ENCODE assay signal across 1 cellular context in the genomic region with DNA sequence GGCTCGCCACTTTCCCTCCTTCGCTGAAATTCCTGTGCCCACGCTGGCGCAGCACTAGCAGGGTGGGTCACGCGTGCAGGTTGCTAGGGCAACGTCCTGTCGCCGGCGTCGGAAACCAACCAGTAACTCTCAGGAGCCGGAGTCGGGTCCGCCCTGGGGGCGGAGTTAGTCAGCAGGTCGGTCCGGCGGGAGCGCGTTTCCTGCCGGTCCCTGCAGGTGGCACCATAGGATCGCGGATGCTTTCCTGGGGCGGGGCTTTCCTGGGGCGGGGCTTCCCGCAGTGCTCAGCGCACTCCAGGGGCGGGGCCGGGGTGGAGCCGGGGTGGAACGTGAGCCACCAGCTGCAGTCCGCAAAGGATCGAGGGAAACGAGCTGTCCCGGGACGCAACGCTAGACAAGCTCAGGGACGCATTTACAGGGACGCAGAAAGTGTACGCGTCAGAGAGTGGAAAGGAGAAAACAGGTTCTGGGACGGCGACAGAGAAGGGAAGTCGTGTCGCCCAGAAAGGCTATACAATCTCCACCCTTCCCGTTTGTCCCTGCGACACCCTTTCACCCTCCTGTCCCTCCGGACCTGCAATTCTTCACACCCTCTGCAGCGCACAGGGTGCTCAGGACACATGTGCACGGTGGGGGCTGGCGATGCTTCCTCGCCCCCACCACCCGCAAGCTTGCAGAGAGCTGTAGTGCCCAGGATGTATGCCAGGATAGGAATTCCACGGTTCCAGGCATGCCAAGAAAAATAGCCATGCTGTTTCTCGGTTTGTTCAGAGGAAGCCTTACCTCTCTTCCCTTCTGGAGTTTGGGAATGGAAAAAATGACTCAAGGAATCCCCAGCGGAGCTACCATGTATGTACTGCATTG.
TF ChIP-seq lines count a peak whose summit lies in the region.

No MANE protein-coding gene starts in this region.

TF ChIP-seq in HepG2, 621 proteins besides CTCF, POLR2A, EP300 and RAD21 (continues in another document):
- TF ChIP-seq ZNF460 (CRISPR knock-in tag; IDR thresholded peaks at IDR 0.05; ENCODE audit: borderline replicate concordance) (no peak), ZNF678 (CRISPR knock-in tag; IDR thresholded peaks at IDR 0.05) (no peak), ATF4 (CRISPR knock-in tag; IDR thresholded peaks at IDR 0.05) (peak in 1 of 2 experiments; percentile 40; a peak in 1 of 4 replicates), ZBTB49 (CRISPR knock-in tag; IDR thresholded peaks at IDR 0.05; ENCODE audit: borderline replicate concordance) (no peak), PRDM15 (CRISPR knock-in tag; IDR thresholded peaks at IDR 0.05) (no peak), ZNF564 (CRISPR knock-in tag; IDR thresholded peaks at IDR 0.05) (no peak), ZNF501 (CRISPR knock-in tag; IDR thresholded peaks at IDR 0.05) (no peak), XBP1 (CRISPR knock-in tag; IDR thresholded peaks at IDR 0.05) (no peak), ZMYM2 (CRISPR knock-in tag; IDR thresholded peaks at IDR 0.05) (no peak), ZFP41 (CRISPR knock-in tag; IDR thresholded peaks at IDR 0.05; ENCODE audit: borderline replicate concordance) (no peak; the same call in 1 of the 2 replicates), NFKBIZ (CRISPR knock-in tag; IDR thresholded peaks at IDR 0.05) (no peak), MAF1 (CRISPR knock-in tag; IDR thresholded peaks at IDR 0.05; ENCODE audit: borderline replicate concordance) (0 out of 2 replicates have a peak, but pooled peaks have one; percentile 20), ZNF496 (CRISPR knock-in tag; IDR thresholded peaks at IDR 0.05; ENCODE audit: insufficient replicate concordance) (no peak), CHCHD3 (CRISPR knock-in tag; IDR thresholded peaks at IDR 0.05) (0 out of 2 replicates have a peak, but pooled peaks have one; percentile 36), ONECUT2 (CRISPR knock-in tag; IDR thresholded peaks at IDR 0.05) (peak; percentile 28; the same call in 1 of the 2 replicates), ZNF883 (CRISPR knock-in tag; IDR thresholded peaks at IDR 0.05; ENCODE audit: not compliant biosample characterization) (no peak), ZFP36L1 (CRISPR knock-in tag; IDR thresholded peaks at IDR 0.05) (no peak), CBX2 (IDR thresholded peaks at IDR 0.05; ENCODE audit: low read depth, low read length) (no peak), CBX2 (CRISPR knock-in tag; IDR thresholded peaks at IDR 0.05; ENCODE audit: low read depth) (0 out of 2 replicates have a peak, but pooled peaks have one; percentile 27), ZNF562 (CRISPR knock-in tag; IDR thresholded peaks at IDR 0.05; ENCODE audit: borderline replicate concordance) (no peak), ISL2 (CRISPR knock-in tag; IDR thresholded peaks at IDR 0.05) (no peak), ZNF746 (CRISPR knock-in tag; IDR thresholded peaks at IDR 0.05) (no peak), ATF1 (CRISPR knock-in tag; IDR thresholded peaks at IDR 0.05) (no peak), ZNF24 (IDR thresholded peaks at IDR 0.05) (no peak), STAG1 (CRISPR knock-in tag; IDR thresholded peaks at IDR 0.05) (peak; percentile 89), HDAC6 (IDR thresholded peaks at IDR 0.05; ENCODE audit: low read depth, low read length) (no peak), KMT2A (CRISPR knock-in tag; IDR thresholded peaks at IDR 0.05) (peak; percentile 53), SUZ12 (IDR thresholded peaks at IDR 0.05; ENCODE audit: low read depth, low read length) (no peak), NFYC (CRISPR knock-in tag; IDR thresholded peaks at IDR 0.05) (peak; percentile 63), GTF3A (CRISPR knock-in tag; conservative IDR thresholded peaks at IDR 0.05) (peak; percentile 74; the same call in 1 of the 2 replicates), HOXA9 (CRISPR knock-in tag; IDR thresholded peaks at IDR 0.05; ENCODE audit: borderline replicate concordance) (no peak), KDM4B (CRISPR knock-in tag; IDR thresholded peaks at IDR 0.05) (peak; percentile 69), U2AF2 (IDR thresholded peaks at IDR 0.05; ENCODE audit: low read depth, low read length) (peak; percentile 98), NR3C1 (CRISPR knock-in tag; IDR thresholded peaks at IDR 0.05) (no peak)
- TF ChIP-seq, protein P1, sequence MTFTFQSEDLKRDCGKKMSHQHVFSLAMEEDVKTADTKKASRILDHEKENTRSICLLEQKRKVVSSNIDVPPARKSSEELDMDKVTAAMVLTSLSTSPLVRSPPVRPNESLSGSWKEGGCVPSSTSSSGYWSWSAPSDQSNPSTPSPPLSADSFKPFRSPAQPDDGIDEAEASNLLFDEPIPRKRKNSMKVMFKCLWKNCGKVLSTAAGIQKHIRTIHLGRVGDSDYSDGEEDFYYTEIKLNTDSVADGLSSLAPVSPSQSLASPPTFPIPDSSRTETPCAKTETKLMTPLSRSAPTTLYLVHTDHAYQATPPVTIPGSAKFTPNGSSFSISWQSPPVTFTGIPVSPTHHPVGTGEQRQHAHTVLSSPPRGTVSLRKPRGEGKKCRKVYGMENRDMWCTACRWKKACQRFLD (CRISPR knock-in tag; IDR thresholded peaks at IDR 0.05; ENCODE audit: borderline replicate concordance): no peak; the same call in 1 of the 2 replicates
- TF ChIP-seq, protein P2, sequence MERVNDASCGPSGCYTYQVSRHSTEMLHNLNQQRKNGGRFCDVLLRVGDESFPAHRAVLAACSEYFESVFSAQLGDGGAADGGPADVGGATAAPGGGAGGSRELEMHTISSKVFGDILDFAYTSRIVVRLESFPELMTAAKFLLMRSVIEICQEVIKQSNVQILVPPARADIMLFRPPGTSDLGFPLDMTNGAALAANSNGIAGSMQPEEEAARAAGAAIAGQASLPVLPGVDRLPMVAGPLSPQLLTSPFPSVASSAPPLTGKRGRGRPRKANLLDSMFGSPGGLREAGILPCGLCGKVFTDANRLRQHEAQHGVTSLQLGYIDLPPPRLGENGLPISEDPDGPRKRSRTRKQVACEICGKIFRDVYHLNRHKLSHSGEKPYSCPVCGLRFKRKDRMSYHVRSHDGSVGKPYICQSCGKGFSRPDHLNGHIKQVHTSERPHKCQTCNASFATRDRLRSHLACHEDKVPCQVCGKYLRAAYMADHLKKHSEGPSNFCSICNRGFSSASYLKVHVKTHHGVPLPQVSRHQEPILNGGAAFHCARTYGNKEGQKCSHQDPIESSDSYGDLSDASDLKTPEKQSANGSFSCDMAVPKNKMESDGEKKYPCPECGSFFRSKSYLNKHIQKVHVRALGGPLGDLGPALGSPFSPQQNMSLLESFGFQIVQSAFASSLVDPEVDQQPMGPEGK (CRISPR knock-in tag; IDR thresholded peaks at IDR 0.05): peak; percentile 74
- TF ChIP-seq, protein P3, sequence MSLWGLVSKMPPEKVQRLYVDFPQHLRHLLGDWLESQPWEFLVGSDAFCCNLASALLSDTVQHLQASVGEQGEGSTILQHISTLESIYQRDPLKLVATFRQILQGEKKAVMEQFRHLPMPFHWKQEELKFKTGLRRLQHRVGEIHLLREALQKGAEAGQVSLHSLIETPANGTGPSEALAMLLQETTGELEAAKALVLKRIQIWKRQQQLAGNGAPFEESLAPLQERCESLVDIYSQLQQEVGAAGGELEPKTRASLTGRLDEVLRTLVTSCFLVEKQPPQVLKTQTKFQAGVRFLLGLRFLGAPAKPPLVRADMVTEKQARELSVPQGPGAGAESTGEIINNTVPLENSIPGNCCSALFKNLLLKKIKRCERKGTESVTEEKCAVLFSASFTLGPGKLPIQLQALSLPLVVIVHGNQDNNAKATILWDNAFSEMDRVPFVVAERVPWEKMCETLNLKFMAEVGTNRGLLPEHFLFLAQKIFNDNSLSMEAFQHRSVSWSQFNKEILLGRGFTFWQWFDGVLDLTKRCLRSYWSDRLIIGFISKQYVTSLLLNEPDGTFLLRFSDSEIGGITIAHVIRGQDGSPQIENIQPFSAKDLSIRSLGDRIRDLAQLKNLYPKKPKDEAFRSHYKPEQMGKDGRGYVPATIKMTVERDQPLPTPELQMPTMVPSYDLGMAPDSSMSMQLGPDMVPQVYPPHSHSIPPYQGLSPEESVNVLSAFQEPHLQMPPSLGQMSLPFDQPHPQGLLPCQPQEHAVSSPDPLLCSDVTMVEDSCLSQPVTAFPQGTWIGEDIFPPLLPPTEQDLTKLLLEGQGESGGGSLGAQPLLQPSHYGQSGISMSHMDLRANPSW (CRISPR knock-in tag; IDR thresholded peaks at IDR 0.05; ENCODE audit: borderline replicate concordance): no peak
- TF ChIP-seq, protein P4, sequence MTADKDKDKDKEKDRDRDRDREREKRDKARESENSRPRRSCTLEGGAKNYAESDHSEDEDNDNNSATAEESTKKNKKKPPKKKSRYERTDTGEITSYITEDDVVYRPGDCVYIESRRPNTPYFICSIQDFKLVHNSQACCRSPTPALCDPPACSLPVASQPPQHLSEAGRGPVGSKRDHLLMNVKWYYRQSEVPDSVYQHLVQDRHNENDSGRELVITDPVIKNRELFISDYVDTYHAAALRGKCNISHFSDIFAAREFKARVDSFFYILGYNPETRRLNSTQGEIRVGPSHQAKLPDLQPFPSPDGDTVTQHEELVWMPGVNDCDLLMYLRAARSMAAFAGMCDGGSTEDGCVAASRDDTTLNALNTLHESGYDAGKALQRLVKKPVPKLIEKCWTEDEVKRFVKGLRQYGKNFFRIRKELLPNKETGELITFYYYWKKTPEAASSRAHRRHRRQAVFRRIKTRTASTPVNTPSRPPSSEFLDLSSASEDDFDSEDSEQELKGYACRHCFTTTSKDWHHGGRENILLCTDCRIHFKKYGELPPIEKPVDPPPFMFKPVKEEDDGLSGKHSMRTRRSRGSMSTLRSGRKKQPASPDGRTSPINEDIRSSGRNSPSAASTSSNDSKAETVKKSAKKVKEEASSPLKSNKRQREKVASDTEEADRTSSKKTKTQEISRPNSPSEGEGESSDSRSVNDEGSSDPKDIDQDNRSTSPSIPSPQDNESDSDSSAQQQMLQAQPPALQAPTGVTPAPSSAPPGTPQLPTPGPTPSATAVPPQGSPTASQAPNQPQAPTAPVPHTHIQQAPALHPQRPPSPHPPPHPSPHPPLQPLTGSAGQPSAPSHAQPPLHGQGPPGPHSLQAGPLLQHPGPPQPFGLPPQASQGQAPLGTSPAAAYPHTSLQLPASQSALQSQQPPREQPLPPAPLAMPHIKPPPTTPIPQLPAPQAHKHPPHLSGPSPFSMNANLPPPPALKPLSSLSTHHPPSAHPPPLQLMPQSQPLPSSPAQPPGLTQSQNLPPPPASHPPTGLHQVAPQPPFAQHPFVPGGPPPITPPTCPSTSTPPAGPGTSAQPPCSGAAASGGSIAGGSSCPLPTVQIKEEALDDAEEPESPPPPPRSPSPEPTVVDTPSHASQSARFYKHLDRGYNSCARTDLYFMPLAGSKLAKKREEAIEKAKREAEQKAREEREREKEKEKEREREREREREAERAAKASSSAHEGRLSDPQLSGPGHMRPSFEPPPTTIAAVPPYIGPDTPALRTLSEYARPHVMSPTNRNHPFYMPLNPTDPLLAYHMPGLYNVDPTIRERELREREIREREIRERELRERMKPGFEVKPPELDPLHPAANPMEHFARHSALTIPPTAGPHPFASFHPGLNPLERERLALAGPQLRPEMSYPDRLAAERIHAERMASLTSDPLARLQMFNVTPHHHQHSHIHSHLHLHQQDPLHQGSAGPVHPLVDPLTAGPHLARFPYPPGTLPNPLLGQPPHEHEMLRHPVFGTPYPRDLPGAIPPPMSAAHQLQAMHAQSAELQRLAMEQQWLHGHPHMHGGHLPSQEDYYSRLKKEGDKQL (CRISPR knock-in tag; IDR thresholded peaks at IDR 0.05; ENCODE audit: low read depth): no peak
